In the genomic region with DNA sequence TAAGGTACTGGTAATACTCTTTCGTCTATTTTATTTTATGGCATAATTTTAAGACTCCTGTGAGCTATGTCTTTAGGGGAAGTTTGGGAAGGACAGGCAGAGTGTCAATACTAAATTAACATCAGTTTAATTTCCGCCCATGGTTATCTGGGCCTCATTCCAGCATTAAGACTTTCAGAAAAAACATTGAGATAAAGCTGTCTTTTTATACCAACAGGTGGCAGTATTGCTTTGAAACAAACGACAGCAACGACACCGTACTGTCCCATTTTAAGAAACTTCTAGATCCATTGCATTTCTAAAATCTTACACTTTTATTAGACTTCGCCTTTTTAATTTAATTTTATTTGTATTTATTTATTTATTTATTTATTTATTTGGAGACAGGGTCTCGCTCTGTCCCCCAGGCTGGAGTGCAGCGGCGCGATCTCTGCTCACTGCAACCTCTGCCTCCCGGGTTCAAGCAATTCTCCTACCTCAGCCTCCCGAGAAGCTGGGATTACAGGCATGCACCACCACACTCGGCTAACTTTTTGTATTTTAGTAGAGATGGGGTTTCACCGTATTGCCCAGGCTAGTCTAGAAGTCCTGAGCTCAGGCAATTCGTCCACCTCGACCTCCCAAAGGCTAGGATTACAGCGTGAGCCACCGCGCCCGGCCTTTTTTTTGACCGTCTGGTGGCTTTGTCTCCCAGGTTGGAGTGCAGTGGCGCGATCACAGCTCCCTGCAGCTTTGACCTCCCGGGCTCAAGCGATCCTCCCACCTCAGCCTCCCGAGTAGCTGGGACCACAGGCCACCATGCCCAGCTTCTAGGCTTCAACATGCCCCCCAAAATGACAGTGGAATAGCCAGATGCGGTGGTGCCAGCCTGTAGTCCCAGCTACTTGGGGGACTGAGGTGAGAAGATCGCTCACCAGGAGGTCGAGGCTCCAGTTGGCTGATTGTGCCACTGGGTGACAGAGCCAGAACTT, we compare ENCODE assay signal across 8 cellular contexts.
A peak's percentile ranks its signal among the peaks of the same experiment; 100 is the strongest.
DNase-seq lines count a peak whose midpoint lies in the region; ATAC-seq and TF ChIP-seq lines count a peak whose summit lies in the region.

No MANE protein-coding gene starts in this region.

- no peaks in the 10 kb centered on the region for H3K27me3 Mint-ChIP-seq in immature natural killer cell (ENCODE audit: low read depth in 3 of 3)

- H3K36me3 Mint-ChIP-seq in immature natural killer cell: no peaks in the 10 kb centered on the region

- intact Hi-C loops in body of pancreas (cut with DNase I) (no loop called here), stomach (cut with DNase I; ENCODE audit: low total_unique reads) (no loop called here)

- TF ChIP-seq CTCF in body of pancreas (IDR thresholded peaks at IDR 0.05) (peak; percentile 51 to 80 (median 75)), stomach (IDR thresholded peaks at IDR 0.05) (peak in 5 of 7 experiments; percentile 21 to 65 (median 59))

- no peak overlapping the region for H3K4me3 Mint-ChIP-seq in immature natural killer cell

- no peaks in the 10 kb centered on the region for H3K9me3 ChIP-seq in body of pancreas
- peaks cover 0 to 2% (median under 1%) of the 10 kb centered on the region in 4 donors for H3K9me3 ChIP-seq in stomach

- H3K27me3 ChIP-seq in body of pancreas (no peaks in the 10 kb centered on the region), stomach (no peaks in the 10 kb centered on the region)

- no peak for TF ChIP-seq POLR2A in body of pancreas (IDR thresholded peaks at IDR 0.05)
- no peak for TF ChIP-seq POLR2A in stomach (IDR thresholded peaks at IDR 0.05)

- no peak overlapping the region for H3K27ac Mint-ChIP-seq in immature natural killer cell

- H3K9me3 Mint-ChIP-seq in immature natural killer cell: no peaks in the 10 kb centered on the region

- H3K27ac ChIP-seq in body of pancreas (no peak overlapping the region), stomach (peak overlapping the region in 4 of 5 donors; percentile 1 to 63 (median 49))

- H3K4me3 ChIP-seq in body of pancreas (no peak overlapping the region), stomach (peak overlapping the region in 2 of 4 donors; percentile 7 to 27)

- H3K4me1 ChIP-seq in body of pancreas (peaks cover 15% of the 10 kb centered on the region), stomach (peaks cover 8 to 28% (median 16%) of the 10 kb centered on the region in 4 donors)

- WGBS in body of pancreas, 2 donors: 69 to 70% methylated on average over 29 of the region's 29 CpGs
- WGBS in stomach, 5 donors: 74 to 77% (median 75%) methylated on average over 29 of the region's 29 CpGs

- TF ChIP-seq EP300 in stomach (IDR thresholded peaks at IDR 0.05): no peak

- H3K36me3 ChIP-seq in body of pancreas (replicated peaks in 1 of 2; ENCODE audit: insufficient read depth in 1 of 2, low read depth in 2 of 2) (no peaks in the 10 kb centered on the region), stomach (no peaks in the 10 kb centered on the region)

- H3K4me1 Mint-ChIP-seq in immature natural killer cell: no peaks in the 10 kb centered on the region

- DNase-seq in ELF-1 (ENCODE audit: low read depth, low spot score) (peak; percentile 34), NCI-H526 treated with DMSO at 0.1 percent for 48 hours (lab: John Stamatoyannopoulos, UW) (peak; percentile 31), body of pancreas (peak in 1 of 4 donors; percentile 28), immature natural killer cell (peak; percentile 44 to 61 (median 47)), stomach (no peak)
- DNase-seq in activated naive CD4-positive, alpha-beta T cell (lab: John Stamatoyannopoulos, UW): no peak

- ATAC-seq in HG02642 (IDR thresholded peaks at IDR 0.05; ENCODE audit: poor library complexity, unreplicated experiment): peak; percentile 46
- ATAC-seq in body of pancreas: peak; percentile 64
- no peak for ATAC-seq in GM18858 (IDR thresholded peaks at IDR 0.05; ENCODE audit: unreplicated experiment)

Comparison
In these comparisons a context has a peak if more than half of its experiments do, and no peak if none do; other contexts are left out.
1. DNase-seq: peak in ELF-1 (single experiment), NCI-H526 treated with DMSO at 0.1 percent for 48 hours (single experiment) and immature natural killer cell (3 of 3); none in stomach (single experiment) and activated naive CD4-positive, alpha-beta T cell (0 of 4).
2. H3K27ac ChIP-seq: peak in stomach (4 of 5); none in body of pancreas (0 of 4).